ENCODE assay signal across 8 cellular contexts in the genomic region with DNA sequence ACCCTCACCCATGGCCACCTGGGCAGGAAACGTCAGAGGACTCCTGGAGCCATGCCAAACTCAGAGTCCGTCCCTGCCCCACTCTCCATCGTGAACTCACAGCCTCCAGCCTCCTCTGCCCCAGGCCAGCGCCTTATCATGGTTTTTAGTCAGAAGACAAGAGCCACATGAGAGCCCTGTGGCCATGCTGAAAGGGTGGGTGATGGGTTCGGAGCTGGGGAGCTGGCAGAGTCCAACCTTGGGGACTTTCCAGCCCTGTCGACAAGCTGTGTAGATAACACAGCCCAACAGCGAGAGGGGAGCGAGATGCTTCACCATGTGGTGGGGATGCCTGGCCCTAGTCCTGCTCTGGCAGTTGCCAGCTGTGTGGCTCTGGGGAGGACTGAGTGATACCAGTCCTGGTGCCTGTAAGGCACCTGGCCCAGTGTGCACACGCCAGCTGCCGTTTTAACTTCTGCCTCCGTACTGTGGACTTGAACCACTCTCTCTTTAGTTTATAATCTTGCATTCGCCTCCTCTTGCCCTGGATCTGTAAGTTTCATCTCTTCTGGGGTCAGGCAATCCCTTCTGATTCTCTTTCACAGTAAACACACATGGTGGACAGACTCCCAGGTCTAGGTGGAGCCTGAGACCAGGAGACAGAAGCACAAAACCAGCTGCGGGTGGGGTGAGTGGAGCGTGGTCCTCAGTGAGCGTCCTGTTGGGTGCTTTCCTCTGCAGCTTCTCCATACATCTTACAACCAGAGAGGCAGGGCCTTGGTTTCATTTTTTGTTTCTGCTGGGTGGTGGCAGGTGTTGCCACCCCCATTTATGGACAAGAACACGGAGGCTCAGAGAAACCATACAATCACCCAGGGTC. TPM values are rescaled to one million over a fixed set of nuclear protein-coding genes. Genes with fewer than 3 reads are reported as not detected.
DNase-seq lines count a peak whose midpoint lies in the region; ATAC-seq and TF ChIP-seq lines count a peak whose summit lies in the region.

No MANE protein-coding gene starts in this region.

- DNase-seq in NCI-H69 (lab: John Stamatoyannopoulos, UW) = peak; percentile 10
- DNase-seq in natural killer cell = peak; percentile 69
- DNase-seq in C1 segment of cervical spinal cord (lab: John Stamatoyannopoulos, UW) = no peak
- no peak for DNase-seq in AML-193 (lab: John Stamatoyannopoulos, UW)
- DNase-seq in A172 (ENCODE audit: low spot score) = no peak
- no peak for DNase-seq in hepatic stellate cell (ENCODE audit: low spot score)

- H3K9me3 Mint-ChIP-seq in natural killer cell = no peaks in the 10 kb centered on the region

- peak overlapping the region; percentile 83 for H3K4me3 Mint-ChIP-seq in natural killer cell

- no peaks in the 10 kb centered on the region for H3K36me3 Mint-ChIP-seq in natural killer cell

- intact Hi-C loops in natural killer cell (cut with micrococcal nuclease) = loop anchor here (1.0 to 2.0 kb wide), 5 partner anchors 8 to 38 kb away; no protein-coding TSS in a partner anchor

- peaks cover 65 to 76% of the 10 kb centered on the region in 2 donors for H3K4me1 Mint-ChIP-seq in natural killer cell

- H3K27ac Mint-ChIP-seq in natural killer cell = peak overlapping the region; percentile 98

- no peaks in the 10 kb centered on the region for H3K27me3 Mint-ChIP-seq in natural killer cell (ENCODE audit: low read depth in 2 of 2)

- no peak for TF ChIP-seq CTCF in natural killer cell (IDR thresholded peaks at IDR 0.05)

- ATAC-seq in GM18873 (IDR thresholded peaks at IDR 0.05; ENCODE audit: low FRiP score, unreplicated experiment) (peak; percentile 71), GM21717 (IDR thresholded peaks at IDR 0.05; ENCODE audit: unreplicated experiment) (peak; percentile 83), natural killer cell (peak; percentile 83 to 94 (median 88))

RNA-seq across cellular contexts. Expression of gene RIN3, which starts 55.3 kb away (rescaled TPM):
- 100 to 1,000 TPM; 248 to 289 (median 282) TPM for total RNA-seq in natural killer cell
- 0.33 and 2.6 TPM in 2 replicates for total RNA-seq in A172 (2014; rRNA removed; shearing (Covaris generic))

Comparison
In these comparisons a context has a peak if more than half of its experiments do, and no peak if none do; other contexts are left out.
1. DNase-seq: peak in NCI-H69 (single experiment) and natural killer cell (single experiment); none in C1 segment of cervical spinal cord (0 of 14), AML-193 (0 of 2), A172 (single experiment) and hepatic stellate cell (single experiment).
2. RNA of gene RIN3, which starts 55.3 kb away (total RNA-seq): 248 to 289 TPM in natural killer cell; 0.33 to 2.6 TPM in A172; every median in the first group is over 10 times any median in the second.
3. Peak in every context shown above with its lines, with median percentiles within 50 percentile points of each other: ATAC-seq.